Comparison of ENCODE assay signal across 8 cellular contexts in the genomic region with DNA sequence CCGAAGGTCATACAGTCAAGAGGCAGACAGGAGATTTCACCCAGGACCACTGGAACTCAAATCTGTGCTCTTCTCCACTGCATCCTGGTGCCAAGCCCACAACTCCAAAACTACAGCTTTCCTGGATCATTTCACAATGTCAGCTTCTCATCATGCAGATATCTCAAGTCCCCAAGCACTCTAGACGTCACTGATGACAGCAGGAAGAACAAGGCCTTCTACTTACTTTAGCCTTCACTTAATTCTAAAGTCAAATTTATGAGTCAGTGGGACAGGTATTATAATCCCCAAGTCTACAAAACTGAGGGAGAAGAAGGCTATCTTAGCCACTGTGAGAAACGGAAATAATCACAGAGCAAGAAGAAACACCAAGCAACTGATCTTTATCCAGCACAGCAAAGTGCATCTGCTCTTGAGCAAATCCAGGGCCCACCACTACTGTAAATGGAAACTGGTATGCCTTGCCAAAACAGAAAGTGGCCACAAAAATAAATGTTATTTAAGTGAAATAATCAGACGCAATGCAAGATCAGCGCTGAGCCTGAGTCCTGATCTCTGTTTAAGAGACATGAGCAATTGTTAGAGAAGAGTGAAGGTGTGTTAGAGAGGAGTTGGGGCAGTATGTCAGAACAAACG. TPM values are rescaled to one million over a fixed set of nuclear protein-coding genes. Genes with fewer than 3 reads are reported as not detected.
DNase-seq lines count a peak whose midpoint lies in the region; ATAC-seq and TF ChIP-seq lines count a peak whose summit lies in the region.

No MANE protein-coding gene starts in this region.

- H3K9me3 ChIP-seq in GM23248 (ENCODE audit: low read depth) (no peaks in the 10 kb centered on the region), SJSA1 (replicated peaks) (no peaks in the 10 kb centered on the region)

- H3K4me3 ChIP-seq in GM23248 (peak overlapping the region; percentile 88), SJSA1 (peak overlapping the region; percentile 57), fibroblast of the aortic adventitia (ENCODE audit: low read depth, low read length) (peak overlapping the region; percentile 85), skin epidermis (peak overlapping the region; percentile 58 to 89 (median 75))

- ATAC-seq in HG02642 (IDR thresholded peaks at IDR 0.05; ENCODE audit: poor library complexity, unreplicated experiment), result no peak

- H4K20me1 ChIP-seq in GM23248 (ENCODE audit: insufficient read depth), result no peaks in the 10 kb centered on the region

- no peaks in the 10 kb centered on the region for H3K9me2 ChIP-seq in GM23248 (ENCODE audit: insufficient read depth)

- peaks cover 59% of the 10 kb centered on the region for H3K79me2 ChIP-seq in GM23248 (ENCODE audit: insufficient read depth)

- DNase-seq in GM23248 (peak; percentile 27), SJSA1 (ENCODE audit: low read depth in 1 of 2, low spot score in 2 of 2) (peak in 1 of 2 experiments; percentile 18), fibroblast of the aortic adventitia (ENCODE audit: low read depth) (no peak), NCI-H446 treated with DMSO at 0.1 percent for 48 hours (lab: John Stamatoyannopoulos, UW) (no peak), globus pallidus (ENCODE audit: low spot score) (no peak)
- no peak for DNase-seq in effector CD4-positive, alpha-beta T cell

- H3K4me2 ChIP-seq in GM23248 (ENCODE audit: unreplicated experiment), result peak overlapping the region; percentile 81

- H3K27me3 ChIP-seq in GM23248 (replicated peaks; ENCODE audit: insufficient read depth) (no peaks in the 10 kb centered on the region), SJSA1 (replicated peaks) (no peaks in the 10 kb centered on the region)

- H3K36me3 ChIP-seq in GM23248 (ENCODE audit: low read depth) (peaks cover 7% of the 10 kb centered on the region; the same call in 1 of the 2 replicates), SJSA1 (peaks cover 29% of the 10 kb centered on the region)

- no peak for TF ChIP-seq CTCF in fibroblast of the aortic adventitia (IDR thresholded peaks at IDR 0.05; ENCODE audit: insufficient read depth, low read length)

- H3K9ac ChIP-seq in GM23248, result peak overlapping the region; percentile 86

- H3K27ac ChIP-seq in GM23248 (peak overlapping the region; percentile 73), SJSA1 (peak overlapping the region; percentile 68), skin epidermis (peak overlapping the region in 8 of 21 experiments; percentile 74 to 90 (median 81))

- H2AFZ ChIP-seq in GM23248, result peak overlapping the region; percentile 99

- in situ Hi-C loops in GM23248 (cut with MboI), result no loop called here

- H3F3A ChIP-seq in GM23248 (ENCODE audit: insufficient read depth), result peaks cover 15% of the 10 kb centered on the region

- 25 to 30% methylated on average over 6 of the region's 6 CpGs for WGBS in GM23248 (ENCODE audit: low coverage in 1 of 2, low lambda C conversion rate in 2 of 2, missing lambda C conversion rate in 2 of 2), 2 experiments

- H3K4me1 ChIP-seq in GM23248 (ENCODE audit: insufficient read depth), result peaks cover 42% of the 10 kb centered on the region
- H3K4me1 ChIP-seq in SJSA1 (replicated peaks), result peaks cover 29% of the 10 kb centered on the region

RNA-seq across cellular contexts. Expression of a gene that starts 0.9 kb away (rescaled TPM):
- total RNA-seq in GM23248 (2014; rRNA removed; shearing (Covaris generic)), result 14.3 and 26.6 TPM in 2 replicates
- 17.5 and 17.7 TPM in 2 replicates for polyA plus RNA-seq in GM23248 (2016; fragmentation: Nextera tagmentation; extraction: Ambion mirVana)
- 25.5 and 25.6 TPM in 2 replicates for total RNA-seq in SJSA1 (2014; rRNA removed; shearing (Covaris generic))
- total RNA-seq in fibroblast of the aortic adventitia (ENCODE audit: low replicate concordance), result 2.2 and 28.1 TPM in 2 replicates
